9 cellular contexts compared by ENCODE assay signal in the genomic region with DNA sequence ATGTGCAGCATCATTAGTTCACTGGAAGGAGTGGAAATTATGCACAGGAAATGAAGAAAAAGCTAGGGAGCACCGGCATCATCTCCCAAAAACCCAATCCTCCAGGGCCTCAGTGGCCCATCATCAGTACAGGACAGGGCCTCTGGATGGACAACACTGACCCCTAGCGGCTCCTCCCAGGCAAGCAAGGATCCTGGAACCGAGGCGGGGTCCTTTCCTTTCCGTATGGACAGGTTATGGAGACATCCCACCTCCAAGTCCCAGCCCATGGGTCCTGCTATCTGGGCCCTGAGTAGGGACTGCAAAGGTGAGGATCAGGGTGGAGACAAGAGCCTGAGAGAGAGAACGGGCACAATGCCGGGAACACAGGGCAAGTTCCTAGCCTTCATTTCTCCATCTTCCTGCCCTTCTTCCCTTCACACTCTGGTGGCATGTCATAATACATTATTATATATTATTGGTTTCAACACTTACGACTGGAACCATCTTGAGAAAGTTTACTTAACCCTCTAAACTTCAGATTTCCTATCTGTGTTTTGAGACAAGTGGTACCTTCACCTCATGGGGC.
A peak's percentile ranks its signal among the peaks of the same experiment; 100 is the strongest.
DNase-seq lines count a peak whose midpoint lies in the region; ATAC-seq and TF ChIP-seq lines count a peak whose summit lies in the region.
"Had no signal": no experiment of that assay in that cellular context is flagged by ENCODE, and none has a peak within 500 bp of the region (broad histone marks: within the 10 kb centered on the region; RNA-seq: fewer than 3 reads in every experiment).

No MANE protein-coding gene starts in this region.

- no peak overlapping the region for H3K4me3 ChIP-seq in mucosa of descending colon

- no peak for TF ChIP-seq CTCF in mucosa of descending colon (IDR thresholded peaks at IDR 0.05)

- intact Hi-C loops in mucosa of descending colon (cut with DNase I, micrococcal nuclease): no loop called here

- peak; percentile 35 for ATAC-seq in mucosa of descending colon
- no peak for ATAC-seq in HG03571 (IDR thresholded peaks at IDR 0.05; ENCODE audit: unreplicated experiment)
- ATAC-seq in HG03521 (IDR thresholded peaks at IDR 0.05; ENCODE audit: unreplicated experiment): no peak

- H3K9me3 ChIP-seq in mucosa of descending colon: no peaks in the 10 kb centered on the region

- peak; percentile 42 for DNase-seq in COLO668 (lab: John Stamatoyannopoulos, UW; ENCODE audit: unreplicated experiment)
- peak; percentile 38 for DNase-seq in HPDE6-E6E7 (ENCODE audit: extremely low spot score)
- peak; percentile 13 for DNase-seq in cerebellar cortex (ENCODE audit: low spot score)
- peak in 1 of 3 donors; percentile 34 for DNase-seq in mucosa of descending colon
- no peak for DNase-seq in NOMO-1 (lab: John Stamatoyannopoulos, UW; ENCODE audit: unreplicated experiment in 2 of 2)
- DNase-seq in activated gamma-delta T cell (lab: John Stamatoyannopoulos, UW): no peak
- DNase-seq: activated CD4-positive, alpha-beta T cell treated with anti-CD3 and anti-CD28 coated beads for 4 hours had no signal

- H3K36me3 ChIP-seq in mucosa of descending colon (ENCODE audit: low read depth): no peaks in the 10 kb centered on the region

- no peaks in the 10 kb centered on the region for H3K4me1 ChIP-seq in mucosa of descending colon (ENCODE audit: low read depth)

Comparison
In these comparisons a context has a peak if more than half of its experiments do, and no peak if none do; other contexts are left out.
1. DNase-seq: peak in COLO668 (single experiment), HPDE6-E6E7 (single experiment) and cerebellar cortex (single experiment); none in NOMO-1 (0 of 2) and activated gamma-delta T cell (single experiment).